Comparison of ENCODE assay signal across 29 cellular contexts in the genomic region with DNA sequence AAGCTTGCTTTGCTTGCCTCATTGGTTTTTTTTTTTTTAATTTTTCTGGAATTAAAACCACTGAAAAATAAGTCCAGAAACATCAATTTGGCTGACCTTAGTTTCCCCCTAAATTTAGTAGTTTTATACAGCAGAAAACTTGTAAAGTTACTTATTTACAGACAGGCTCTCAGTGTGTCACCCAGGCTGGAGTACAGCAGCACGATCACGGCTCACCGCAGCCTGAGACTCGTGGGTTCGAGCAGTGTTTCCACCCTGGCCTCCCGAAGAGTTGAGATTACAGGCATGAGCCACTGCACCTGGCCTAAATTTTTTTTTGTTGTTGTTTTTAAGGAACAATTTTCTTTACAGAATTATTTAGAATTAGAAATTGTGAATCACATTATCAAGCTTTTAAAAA.
"Had no signal": no experiment of that assay in that cellular context is flagged by ENCODE, and none has a peak within 500 bp of the region (broad histone marks: within the 10 kb centered on the region; RNA-seq: fewer than 3 reads in every experiment).

No MANE protein-coding gene starts in this region.

- H3K9ac ChIP-seq: neural progenitor cell had no signal

- ATAC-seq: heart right ventricle; left colon; natural killer cell; right cardiac atrium; sciatic nerve; stimulated activated effector memory CD8-positive, alpha-beta T cell treated with anti-CD3 and anti-CD28 coated beads, Interleukin-12 subunit alpha, Interleukin-12 subunit beta, amount 100 ng/mL, for 72 hours; upper lobe of right lung had no signal

- DNase-seq: heart right ventricle; islet precursor cell; kidney glomerular epithelial cell; left colon; left ventricle myocardium inferior; mesendoderm; naive B cell; natural killer cell; nephron progenitor cell; ovary; retina; right cardiac atrium; stimulated activated CD4-positive, alpha-beta T cell treated with anti-CD3 and anti-CD28 coated beads, Interleukin-12 subunit alpha, Interleukin-12 subunit beta, amount 100 ng/mL, for 4 hours; stimulated activated CD4-positive, alpha-beta T cell treated with anti-CD3 and anti-CD28 coated beads, Interleukin-15, amount 100 ng/mL, for 24 hours; stimulated activated CD4-positive, alpha-beta T cell treated with anti-CD3 and anti-CD28 coated beads, Interleukin-2, amount 100 ng/mL, for 24 hours; stimulated activated CD4-positive, alpha-beta T cell treated with anti-CD3 and anti-CD28 coated beads, Interleukin-4, amount 100 ng/mL, for 1 hour; stimulated activated naive CD4-positive, alpha-beta T cell; tibial artery; trophoblast cell; upper lobe of right lung had no signal

- H3K36me3 ChIP-seq: heart right ventricle, left ventricle myocardium inferior, neural progenitor cell, neutrophil, ovary, suprapubic skin, thoracic aorta, tibial artery, upper lobe of right lung had no signal

- H3K4me1 ChIP-seq: heart right ventricle, left ventricle myocardium inferior, suprapubic skin, upper lobe of right lung had no signal

- H3K9me3 ChIP-seq: neutrophil, ovary, suprapubic skin, thoracic aorta, tibial artery, upper lobe of right lung had no signal

- H3K4me3 ChIP-seq: heart right ventricle, hepatocyte, left ventricle myocardium inferior, lung, neural progenitor cell, ovary, skin epidermis, suprapubic skin, thoracic aorta, tibial artery, upper lobe of right lung had no signal

- H3K27me3 ChIP-seq: heart right ventricle, hepatocyte, neural progenitor cell, ovary, suprapubic skin, tibial artery, upper lobe of right lung had no signal
